8 cellular contexts compared by ENCODE assay signal in genomic region chr1:112706505-112707216, GRCh38. TPM values are rescaled to one million over a fixed set of nuclear protein-coding genes. Genes with fewer than 3 reads are reported as not detected.
DNase-seq lines count a peak whose midpoint lies in the region; ATAC-seq and TF ChIP-seq lines count a peak whose summit lies in the region.

Gene RHOC, minus strand, starts transcription at chr1:112707127. Its CDS starts 3,328 bp downstream, at chr1:112703799.

- peak within 1 kb of the TSS; percentile 83 for H3K9ac ChIP-seq in smooth muscle cell (ENCODE audit: low read depth)

- H3K9me3 ChIP-seq in RWPE2 (ENCODE audit: severe bottlenecking) (no peaks in the 10 kb centered on the region), smooth muscle cell (replicated peaks; ENCODE audit: low read depth) (no peaks in the 10 kb centered on the region)

- ATAC-seq in HG03280 (IDR thresholded peaks at IDR 0.05; ENCODE audit: unreplicated experiment): peak; percentile 66
- ATAC-seq in RWPE2 (ENCODE audit: low read depth): peak; percentile 38

- H3K27ac ChIP-seq in RWPE2 (ENCODE audit: poor library complexity, severe bottlenecking): peak within 1 kb of the TSS; percentile 92
- peak within 1 kb of the TSS; percentile 85 for H3K27ac ChIP-seq in smooth muscle cell (ENCODE audit: low read depth)

- H3K79me2 ChIP-seq in smooth muscle cell (ENCODE audit: low read depth): peaks cover 29% of the 10 kb centered on the region

- under 1% methylated on average over 21 of the region's 60 CpGs for WGBS in smooth muscle cell (ENCODE audit: low lambda C conversion rate)

- TF ChIP-seq CTCF in RWPE2 (IDR thresholded peaks at IDR 0.05; ENCODE audit: poor library complexity, severe bottlenecking) (no peak), cardiac fibroblast (IDR thresholded peaks at IDR 0.05; ENCODE audit: low read depth, low read length) (no peak), smooth muscle cell (IDR thresholded peaks at IDR 0.05; ENCODE audit: borderline replicate concordance, insufficient read depth, poor library complexity, severe bottlenecking) (no peak)

- H3F3A ChIP-seq in smooth muscle cell (ENCODE audit: low read depth): peaks cover 35% of the 10 kb centered on the region

- H3K27me3 ChIP-seq in RWPE2 (ENCODE audit: insufficient read depth, poor library complexity, severe bottlenecking) (no peaks in the 10 kb centered on the region), smooth muscle cell (ENCODE audit: low read depth) (no peaks in the 10 kb centered on the region)

- H3K36me3 ChIP-seq in RWPE2 (ENCODE audit: low read depth) (peaks cover 25% of the 10 kb centered on the region), smooth muscle cell (ENCODE audit: low read depth) (no peaks in the 10 kb centered on the region)

- H4K20me1 ChIP-seq in smooth muscle cell (ENCODE audit: low read depth): peaks cover 21% of the 10 kb centered on the region

- H3K4me3 ChIP-seq in RWPE2 (ENCODE audit: severe bottlenecking): peak within 1 kb of the TSS; percentile 92
- peak within 1 kb of the TSS; percentile 93 to 96 for H3K4me3 ChIP-seq in cardiac fibroblast (replicated peaks in 1 of 2; ENCODE audit: low read depth in 2 of 2, low read length in 2 of 2)
- peak within 1 kb of the TSS; percentile 98 for H3K4me3 ChIP-seq in smooth muscle cell

- peak; percentile 78 for DNase-seq in EH (ENCODE audit: low read depth)
- DNase-seq in GM19240 (ENCODE audit: insufficient read length, low spot score): peak; percentile 52
- no peak for DNase-seq in RWPE2 (ENCODE audit: low spot score)
- peak; percentile 36 to 52 for DNase-seq in cardiac fibroblast (ENCODE audit: low read depth in 2 of 2)
- peak; percentile 68 for DNase-seq in iris pigment epithelial cell (ENCODE audit: low read depth)
- no peak for DNase-seq in smooth muscle cell (lab: John Stamatoyannopoulos, UW; ENCODE audit: unreplicated experiment)
- no peak for DNase-seq in GF-D8 (lab: John Stamatoyannopoulos, UW)

- H3K4me1 ChIP-seq in RWPE2 (ENCODE audit: insufficient read depth, poor library complexity, severe bottlenecking) (peaks cover 16% of the 10 kb centered on the region), smooth muscle cell (ENCODE audit: low read depth) (peaks cover 25% of the 10 kb centered on the region)

- H3K4me2 ChIP-seq in smooth muscle cell: peak within 1 kb of the TSS; percentile 98

- peak within 1 kb of the TSS; percentile 47 for H2AFZ ChIP-seq in smooth muscle cell (ENCODE audit: low read depth)

RNA-seq across cellular contexts. Expression of gene RHOC, which starts in this region (rescaled TPM):
- total RNA-seq in smooth muscle cell: 270 and 303 TPM in 2 replicates
- polyA plus RNA-seq in smooth muscle cell: 518 and 596 TPM in 2 replicates

Comparison
In these comparisons a context has a peak if more than half of its experiments do, and no peak if none do; other contexts are left out.
1. DNase-seq: peak in EH (single experiment), GM19240 (single experiment), cardiac fibroblast (2 of 2) and iris pigment epithelial cell (single experiment); none in RWPE2 (single experiment), smooth muscle cell (single experiment) and GF-D8 (single experiment).
2. Peak in every context shown above with its lines, with median percentiles within 50 percentile points of each other: H3K4me3 ChIP-seq.